ENCODE assay signal across 8 cellular contexts in genomic region chr4:92305148-92305877, GRCh38. TPM values are rescaled to one million over a fixed set of nuclear protein-coding genes. Genes with fewer than 3 reads are reported as not detected.
DNase-seq lines count a peak whose midpoint lies in the region; ATAC-seq and TF ChIP-seq lines count a peak whose summit lies in the region.

No MANE protein-coding gene starts in this region.

- ATAC-seq in omental fat pad (ENCODE audit: low FRiP score) (peak; percentile 76), HG02973 (IDR thresholded peaks at IDR 0.05; ENCODE audit: unreplicated experiment) (no peak), HG03469 (IDR thresholded peaks at IDR 0.05; ENCODE audit: unreplicated experiment) (no peak)

- DNase-seq in AG20443 (ENCODE audit: low spot score), result peak; percentile 60
- peak; percentile 9 for DNase-seq in HS-27A (ENCODE audit: low read depth)
- DNase-seq in T1000 (lab: John Stamatoyannopoulos, UW), result peak; percentile 80
- DNase-seq in glomerular visceral epithelial cell (ENCODE audit: extremely low spot score), result peak; percentile 84
- no peak for DNase-seq in omental fat pad (ENCODE audit: low spot score)
- no peak for DNase-seq in AML-193 (lab: John Stamatoyannopoulos, UW)

- TF ChIP-seq CTCF in omental fat pad (IDR thresholded peaks at IDR 0.05), result no peak

RNA-seq across cellular contexts. Expression of gene GRID2, which starts 1.5 kb away (rescaled TPM):
- total RNA-seq in omental fat pad, result not detected

Comparison
In these comparisons a context has a peak if more than half of its experiments do, and no peak if none do; other contexts are left out.
1. DNase-seq: peak in AG20443 (single experiment), HS-27A (single experiment), T1000 (single experiment) and glomerular visceral epithelial cell (single experiment); none in omental fat pad (single experiment) and AML-193 (0 of 2).